ENCODE assay signal across 13 cellular contexts in genomic region chr19:3249408-3249807, GRCh38.
DNase-seq lines count a peak whose midpoint lies in the region.
"Had no signal": no experiment of that assay in that cellular context is flagged by ENCODE, and none has a peak within 500 bp of the region (broad histone marks: within the 10 kb centered on the region; RNA-seq: fewer than 3 reads in every experiment).

No MANE protein-coding gene starts in this region.

- peak; percentile 62 to 68 for DNase-seq in SHP77 (lab: John Stamatoyannopoulos, UW)
- DNase-seq in SHP77 treated with DMSO at 0.1 percent for 48 hours (lab: John Stamatoyannopoulos, UW) = no peak
- peak; percentile 43 for DNase-seq in ELR (ENCODE audit: low read depth)
- peak; percentile 45 for DNase-seq in RKO (ENCODE audit: low spot score)
- DNase-seq in iPS-NIHi11 (ENCODE audit: low spot score) = peak; percentile 72
- no peak for DNase-seq in ACHN
- no peak for DNase-seq in stimulated activated naive CD4-positive, alpha-beta T cell treated with Interleukin-2 at 50 U/mL for 16 hours (lab: John Stamatoyannopoulos, UW)
- DNase-seq in putamen (ENCODE audit: low spot score) = no peak
- DNase-seq: activated CD8-positive, alpha-beta memory T cell treated with anti-CD3 and anti-CD28 coated beads, Interleukin-2, amount 50 U/mL, for 4 hours; adrenal gland; NCI-H2107; T1000; upper lobe of left lung had no signal

- in situ Hi-C loops in ACHN (cut with HindIII; ENCODE audit: low pct_ligation_motif_present, low pct_unique_long_range_greater_than_20kb, low sequenced_read_pairs) = no loop called here

Comparison
In these comparisons a context has a peak if more than half of its experiments do, and no peak if none do; other contexts are left out.
1. DNase-seq: peak in SHP77 (2 of 2), ELR (single experiment), RKO (single experiment) and iPS-NIHi11 (single experiment); none in SHP77 treated with DMSO at 0.1 percent for 48 hours (single experiment), ACHN (single experiment), stimulated activated naive CD4-positive, alpha-beta T cell treated with Interleukin-2 at 50 U/mL for 16 hours (single experiment) and putamen (single experiment).